ENCODE assay signal across 35 cellular contexts in genomic region chr5:174560861-174561260, GRCh38.
"Had no signal": no experiment of that assay in that cellular context is flagged by ENCODE, and none has a peak within 500 bp of the region (broad histone marks: within the 10 kb centered on the region; RNA-seq: fewer than 3 reads in every experiment).

No MANE protein-coding gene starts in this region.

- H3K36me3 Mint-ChIP-seq: activated naive CD8-positive, alpha-beta T cell; brain had no signal

- H3K36me3 ChIP-seq: adrenal gland, breast epithelium, cardiac muscle cell, colonic mucosa, gastrocnemius medialis, heart left ventricle, WERI-Rb-1 had no signal

- H3K4me1 ChIP-seq: adrenal gland, breast epithelium, colonic mucosa, heart left ventricle had no signal

- H3K4me1 Mint-ChIP-seq: activated B cell treated with CpG ODN at 0.5 μM for 24 hours; activated naive CD8-positive, alpha-beta T cell treated with anti-CD3 and anti-CD28 coated beads, Interleukin-2, amount 50 U/mL, for 24 hours; activated T-helper 17 cell treated with anti-CD3 and anti-CD28 coated beads, Interleukin-2, amount 50 U/mL, for 72 hours; T-helper 17 cell had no signal

- H3K27me3 ChIP-seq: adrenal gland, breast epithelium, colonic mucosa, foreskin keratinocyte had no signal

- H3K4me3 ChIP-seq: adrenal gland, breast epithelium, cardiac muscle cell, colonic mucosa, gastrocnemius medialis, heart left ventricle had no signal

- H3K27ac Mint-ChIP-seq: activated B cell treated with CpG ODN at 0.5 μM for 24 hours; activated CD8-positive, alpha-beta T cell treated with anti-CD3 and anti-CD28 coated beads for 36 hours; activated naive CD8-positive, alpha-beta T cell; activated naive CD8-positive, alpha-beta T cell treated with anti-CD3 and anti-CD28 coated beads, Interleukin-2, amount 50 U/mL, for 24 hours; activated T-helper 17 cell treated with anti-CD3 and anti-CD28 coated beads, Interleukin-2, amount 50 U/mL, for 72 hours; brain; T-helper 17 cell; T-helper 2 cell treated with Interferon-gamma antibody and Interleukin-4, amounts not matched to agents 5 μg/mL and 100 μg/mL, for 36 hours had no signal

- H3K4me3 Mint-ChIP-seq: activated B cell treated with CpG ODN at 0.5 μM for 24 hours; activated CD8-positive, alpha-beta T cell treated with anti-CD3 and anti-CD28 coated beads for 36 hours; activated naive CD8-positive, alpha-beta T cell; activated naive CD8-positive, alpha-beta T cell treated with anti-CD3 and anti-CD28 coated beads, Interleukin-2, amount 50 U/mL, for 24 hours; activated T-cell treated with anti-CD3 and anti-CD28 coated beads, Interleukin-2, amount 50 U/mL, for 4 hours; activated T-helper 17 cell treated with anti-CD3 and anti-CD28 coated beads, Interleukin-2, amount 50 U/mL, for 72 hours; brain; T-helper 17 cell; T-helper 2 cell treated with Interferon-gamma antibody and Interleukin-4, amounts not matched to agents 5 μg/mL and 100 μg/mL, for 36 hours had no signal

- DNase-seq: activated B cell treated with CpG ODN at 0.5 μM for 24 hours; activated CD4-positive, alpha-beta T cell treated with anti-CD3 and anti-CD28 coated beads for 48 hours; activated CD4-positive, alpha-beta T cell treated with anti-CD3 and anti-CD28 coated beads, Interleukin-2, amount 50 U/mL, for 1 hour; activated CD4-positive, alpha-beta T cell treated with anti-CD3 and anti-CD28 coated beads, Interleukin-2, amount 50 U/mL, for 48 hours; activated CD8-positive, alpha-beta memory T cell treated with anti-CD3 and anti-CD28 coated beads for 24 hours; activated CD8-positive, alpha-beta T cell treated with anti-CD3 and anti-CD28 coated beads for 36 hours; activated effector memory CD4-positive, alpha-beta T cell treated with Interleukin-2 at 50 U/mL for 16 hours; activated gamma-delta T cell treated with Interleukin-2 at 50 U/mL for 16 hours; activated naive CD4-positive, alpha-beta T cell treated with anti-CD3 and anti-CD28 coated beads, Interleukin-2, amount 50 U/mL, for 16 hours; activated naive CD4-positive, alpha-beta T cell treated with Interleukin-2 at 50 U/mL for 16 hours; activated naive CD8-positive, alpha-beta T cell treated with anti-CD3 and anti-CD28 coated beads, Interleukin-2, amount 50 U/mL, for 24 hours; activated T-cell treated with anti-CD3 and anti-CD28 coated beads, Interleukin-2, amount 50 U/mL, for 4 hours; adrenal gland; amygdala; aorta; central memory CD4-positive, alpha-beta T cell; cerebellar nuclear complex; colonic mucosa; effector CD8-positive, alpha-beta T cell; gastrocnemius medialis; glutamatergic neuron; heart left ventricle; T-helper 1 cell; T-helper 17 cell; T1000; WERI-Rb-1 had no signal

- H3K9me3 ChIP-seq: adrenal gland, breast epithelium, colonic mucosa, gastrocnemius medialis, heart left ventricle had no signal

- H3K27ac ChIP-seq: adrenal gland, breast epithelium, cardiac muscle cell, colonic mucosa, foreskin keratinocyte, gastrocnemius medialis, heart left ventricle, WERI-Rb-1 had no signal

- H3K9me3 Mint-ChIP-seq: activated CD8-positive, alpha-beta T cell treated with anti-CD3 and anti-CD28 coated beads for 36 hours; activated T-cell treated with anti-CD3 and anti-CD28 coated beads, Interleukin-2, amount 50 U/mL, for 4 hours; T-helper 2 cell treated with Interferon-gamma antibody and Interleukin-4, amounts not matched to agents 5 μg/mL and 100 μg/mL, for 36 hours had no signal

- H3K27me3 Mint-ChIP-seq: activated B cell treated with CpG ODN at 0.5 μM for 24 hours had no signal

- FAIRE-seq: endometrium, endothelial cell of umbilical vein had no signal
